8 cellular contexts compared by ENCODE assay signal in genomic region chr3:195443391-195443989, GRCh38. TPM values are rescaled to one million over a fixed set of nuclear protein-coding genes. Genes with fewer than 3 reads are reported as not detected.
DNase-seq lines count a peak whose midpoint lies in the region; ATAC-seq and TF ChIP-seq lines count a peak whose summit lies in the region.

No MANE protein-coding gene starts in this region.

- H3K27ac ChIP-seq in right atrium auricular region = peak overlapping the region; percentile 32 to 50
- H3K27ac ChIP-seq in mesendoderm (ENCODE audit: low read depth, low read length) = no peak overlapping the region
- peak overlapping the region; percentile 76 for H3K27ac ChIP-seq in vagina

- peak overlapping the region; percentile 0 to 37 for H3K4me3 ChIP-seq in right atrium auricular region
- H3K4me3 ChIP-seq in astrocyte of the cerebellum (ENCODE audit: low read depth, low read length) = peak overlapping the region; percentile 6
- no peak overlapping the region for H3K4me3 ChIP-seq in mesendoderm (ENCODE audit: low read length)
- peak overlapping the region; percentile 18 to 89 for H3K4me3 ChIP-seq in vagina

- WGBS in mesendoderm (ENCODE audit: extremely low coverage, insufficient coverage, low lambda C conversion rate) = no CpG with 5 or more reads among the region's 6 CpGs

- H3K4ac ChIP-seq in mesendoderm (ENCODE audit: low read depth, low read length) = no peak overlapping the region

- H3K4me1 ChIP-seq in right atrium auricular region (peaks cover 0 to 23% of the 10 kb centered on the region in 2 donors), mesendoderm (ENCODE audit: control insufficient read depth, low read depth, low read length) (peaks cover 7% of the 10 kb centered on the region), vagina (peaks cover 33% of the 10 kb centered on the region)

- H3K9ac ChIP-seq in mesendoderm (ENCODE audit: low read length) = peak overlapping the region; percentile 38

- no peak overlapping the region for H4K5ac ChIP-seq in mesendoderm (ENCODE audit: low read length)

- H3K79me2 ChIP-seq in mesendoderm (ENCODE audit: control insufficient read depth, insufficient read depth, low read length) = peaks cover 19% of the 10 kb centered on the region

- H3K36me3 ChIP-seq in right atrium auricular region (no peaks in the 10 kb centered on the region), mesendoderm (ENCODE audit: control insufficient read depth, insufficient read depth, low read length) (no peaks in the 10 kb centered on the region), vagina (no peaks in the 10 kb centered on the region)

- peak overlapping the region; percentile 13 for H2BK5ac ChIP-seq in mesendoderm (ENCODE audit: low read length)

- no peak overlapping the region for H3K23ac ChIP-seq in mesendoderm (ENCODE audit: low read length)

- no peak overlapping the region for H3K18ac ChIP-seq in mesendoderm (ENCODE audit: low read length)

- no peak for TF ChIP-seq POLR2A in vagina (IDR thresholded peaks at IDR 0.05)

- peak overlapping the region; percentile 79 for H3K56ac ChIP-seq in mesendoderm (ENCODE audit: low read length)

- DNase-seq in right atrium auricular region (ENCODE audit: low spot score) = peak; percentile 49
- no peak for DNase-seq in left cardiac atrium
- DNase-seq in astrocyte of the cerebellum (ENCODE audit: low read depth) = no peak
- DNase-seq in mesendoderm = no peak
- DNase-seq in vagina (ENCODE audit: extremely low spot score in 2 of 2) = no peak
- DNase-seq in effector CD4-positive, alpha-beta T cell = no peak
- no peak for DNase-seq in GM19240 (ENCODE audit: insufficient read length, low spot score)

- TF ChIP-seq CTCF in right atrium auricular region (IDR thresholded peaks at IDR 0.05) (no peak), astrocyte of the cerebellum (IDR thresholded peaks at IDR 0.05; ENCODE audit: low read depth, low read length, missing control alignments) (no peak), vagina (IDR thresholded peaks at IDR 0.05) (no peak)

- H3K27me3 ChIP-seq in right atrium auricular region = no peaks in the 10 kb centered on the region
- H3K27me3 ChIP-seq in mesendoderm (ENCODE audit: insufficient read depth, low read length, poor library complexity) = no peaks in the 10 kb centered on the region
- H3K27me3 ChIP-seq in vagina = no peaks in the 10 kb centered on the region

- H2BK15ac ChIP-seq in mesendoderm (replicated peaks; ENCODE audit: low read depth) = no peak overlapping the region

- no peak for ATAC-seq in left cardiac atrium
- no peak for ATAC-seq in GM21423 (IDR thresholded peaks at IDR 0.05; ENCODE audit: unreplicated experiment)

- no peak overlapping the region for H3K4me2 ChIP-seq in mesendoderm (ENCODE audit: low read length)

- H3K9me3 ChIP-seq in right atrium auricular region (no peaks in the 10 kb centered on the region), vagina (no peaks in the 10 kb centered on the region)

- H3K79me1 ChIP-seq in mesendoderm (ENCODE audit: low read length) = peaks cover 9% of the 10 kb centered on the region

- H4K8ac ChIP-seq in mesendoderm (ENCODE audit: low read depth, low read length) = no peak overlapping the region

- no peak overlapping the region for H2BK120ac ChIP-seq in mesendoderm (ENCODE audit: low read depth, low read length)

- H2AK5ac ChIP-seq in mesendoderm (ENCODE audit: low read length) = no peak overlapping the region

- intact Hi-C loops in left cardiac atrium (cut with DNase I) (no loop called here), vagina (cut with DNase I) (loop anchor here (10.0 kb wide), 1 partner anchor 169 kb away; the partner anchor contains the start of gene XXYLT1)

- in situ Hi-C loops in astrocyte of the cerebellum (cut with HindIII; ENCODE audit: low sequenced_read_pairs) = no loop called here

RNA-seq across cellular contexts. Expression of gene ACAP2, which starts 0.7 kb away (rescaled TPM):
- total RNA-seq in right atrium auricular region = 10 to 100 TPM; 17.8 to 18.9 TPM
- 10 to 100 TPM; 24.3 to 25.3 TPM for total RNA-seq in left cardiac atrium
- 16.9 TPM for polyA plus RNA-seq in mesendoderm (2013, experiment 1 of 2)
- 16.7 TPM for polyA plus RNA-seq in mesendoderm (2013, experiment 2 of 2)
- total RNA-seq in vagina = 59.4 TPM
